ENCODE assay signal across 1 cellular context in genomic region chr2:112690853-112691390, GRCh38.
TF ChIP-seq lines count a peak whose summit lies in the region.

No MANE protein-coding gene starts in this region.

TF ChIP-seq in HepG2, 621 proteins besides CTCF, POLR2A, EP300 and RAD21 (continued from another document and continues in another):
- peak; percentile 18; the same call in 1 of the 2 replicates for TF ChIP-seq PITX1 (CRISPR knock-in tag; IDR thresholded peaks at IDR 0.05)
- peak; percentile 38; the same call in 1 of the 2 replicates for TF ChIP-seq FOSL2 (CRISPR knock-in tag; IDR thresholded peaks at IDR 0.05)
- no peak for TF ChIP-seq NR2C2 (CRISPR knock-in tag; IDR thresholded peaks at IDR 0.05; ENCODE audit: borderline replicate concordance)
- TF ChIP-seq PRDM10 (CRISPR knock-in tag; IDR thresholded peaks at IDR 0.05; ENCODE audit: low read depth) = no peak
- TF ChIP-seq MLLT10 (CRISPR knock-in tag; IDR thresholded peaks at IDR 0.05) = no peak
- TF ChIP-seq, protein P1, sequence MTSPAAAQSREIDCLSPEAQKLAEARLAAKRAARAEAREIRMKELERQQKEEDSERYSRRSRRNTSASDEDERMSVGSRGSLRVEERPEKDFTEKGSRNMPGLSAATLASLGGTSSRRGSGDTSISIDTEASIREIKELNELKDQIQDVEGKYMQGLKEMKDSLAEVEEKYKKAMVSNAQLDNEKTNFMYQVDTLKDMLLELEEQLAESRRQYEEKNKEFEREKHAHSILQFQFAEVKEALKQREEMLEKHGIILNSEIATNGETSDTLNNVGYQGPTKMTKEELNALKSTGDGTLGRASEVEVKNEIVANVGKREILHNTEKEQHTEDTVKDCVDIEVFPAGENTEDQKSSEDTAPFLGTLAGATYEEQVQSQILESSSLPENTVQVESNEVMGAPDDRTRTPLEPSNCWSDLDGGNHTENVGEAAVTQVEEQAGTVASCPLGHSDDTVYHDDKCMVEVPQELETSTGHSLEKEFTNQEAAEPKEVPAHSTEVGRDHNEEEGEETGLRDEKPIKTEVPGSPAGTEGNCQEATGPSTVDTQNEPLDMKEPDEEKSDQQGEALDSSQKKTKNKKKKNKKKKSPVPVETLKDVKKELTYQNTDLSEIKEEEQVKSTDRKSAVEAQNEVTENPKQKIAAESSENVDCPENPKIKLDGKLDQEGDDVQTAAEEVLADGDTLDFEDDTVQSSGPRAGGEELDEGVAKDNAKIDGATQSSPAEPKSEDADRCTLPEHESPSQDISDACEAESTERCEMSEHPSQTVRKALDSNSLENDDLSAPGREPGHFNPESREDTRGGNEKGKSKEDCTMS (CRISPR knock-in tag; conservative IDR thresholded peaks at IDR 0.05) = no peak
- no peak for TF ChIP-seq TEAD2 (CRISPR knock-in tag; IDR thresholded peaks at IDR 0.05)
- TF ChIP-seq ZNF720 (CRISPR knock-in tag; IDR thresholded peaks at IDR 0.05) = no peak
- no peak for TF ChIP-seq HBP1 (CRISPR knock-in tag; IDR thresholded peaks at IDR 0.05; ENCODE audit: low read depth)
- no peak for TF ChIP-seq GTF2F1 (IDR thresholded peaks at IDR 0.05; ENCODE audit: low read length)
- TF ChIP-seq, protein P2, sequence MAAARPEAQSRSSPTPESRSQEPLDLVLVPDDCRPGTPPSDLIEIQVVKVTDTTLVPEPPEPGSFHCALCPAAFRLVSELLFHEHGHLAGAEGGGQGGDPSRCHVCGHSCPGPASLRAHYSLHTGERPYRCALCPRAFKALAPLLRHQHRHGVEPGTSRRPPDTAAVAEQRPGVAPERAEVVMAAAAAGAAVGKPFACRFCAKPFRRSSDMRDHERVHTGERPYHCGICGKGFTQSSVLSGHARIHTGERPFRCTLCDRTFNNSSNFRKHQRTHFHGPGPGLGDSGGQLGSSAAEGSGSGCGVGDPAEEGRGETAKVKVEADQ (CRISPR knock-in tag; IDR thresholded peaks at IDR 0.05; ENCODE audit: borderline replicate concordance) = 0 out of 2 replicates have a peak, but pooled peaks have one; percentile 48
- no peak for TF ChIP-seq PTBP1 (IDR thresholded peaks at IDR 0.05; ENCODE audit: low read depth, low read length, poor library complexity, severe bottlenecking)
- no peak for TF ChIP-seq ZNF546 (CRISPR knock-in tag; conservative IDR thresholded peaks at IDR 0.05)
- TF ChIP-seq ELK4 (CRISPR knock-in tag; IDR thresholded peaks at IDR 0.05; ENCODE audit: borderline replicate concordance) = no peak
- TF ChIP-seq NRL (CRISPR knock-in tag; IDR thresholded peaks at IDR 0.05; ENCODE audit: borderline replicate concordance) = no peak
- TF ChIP-seq HMG20A (CRISPR knock-in tag; IDR thresholded peaks at IDR 0.05; ENCODE audit: borderline replicate concordance) = no peak
- TF ChIP-seq PHF5A (CRISPR knock-in tag; IDR thresholded peaks at IDR 0.05; ENCODE audit: low read depth, unreplicated experiment) = no peak
- no peak for TF ChIP-seq ZNF331 (CRISPR knock-in tag; IDR thresholded peaks at IDR 0.05)
- no peak for TF ChIP-seq MTA1 (CRISPR knock-in tag; IDR thresholded peaks at IDR 0.05; ENCODE audit: borderline replicate concordance)
- TF ChIP-seq ZNF234 (CRISPR knock-in tag; conservative IDR thresholded peaks at IDR 0.05) = no peak
- TF ChIP-seq MEF2D (CRISPR knock-in tag; IDR thresholded peaks at IDR 0.05) = 0 out of 2 replicates have a peak, but pooled peaks have one; percentile 60
- no peak for TF ChIP-seq NFYB (CRISPR knock-in tag; IDR thresholded peaks at IDR 0.05)
- TF ChIP-seq JARID2 (CRISPR knock-in tag; IDR thresholded peaks at IDR 0.05; ENCODE audit: insufficient replicate concordance) = no peak
- TF ChIP-seq ZNF557 (CRISPR knock-in tag; IDR thresholded peaks at IDR 0.05) = no peak
- TF ChIP-seq ZSCAN12 (CRISPR knock-in tag; IDR thresholded peaks at IDR 0.05) = no peak
- TF ChIP-seq, protein P3, sequence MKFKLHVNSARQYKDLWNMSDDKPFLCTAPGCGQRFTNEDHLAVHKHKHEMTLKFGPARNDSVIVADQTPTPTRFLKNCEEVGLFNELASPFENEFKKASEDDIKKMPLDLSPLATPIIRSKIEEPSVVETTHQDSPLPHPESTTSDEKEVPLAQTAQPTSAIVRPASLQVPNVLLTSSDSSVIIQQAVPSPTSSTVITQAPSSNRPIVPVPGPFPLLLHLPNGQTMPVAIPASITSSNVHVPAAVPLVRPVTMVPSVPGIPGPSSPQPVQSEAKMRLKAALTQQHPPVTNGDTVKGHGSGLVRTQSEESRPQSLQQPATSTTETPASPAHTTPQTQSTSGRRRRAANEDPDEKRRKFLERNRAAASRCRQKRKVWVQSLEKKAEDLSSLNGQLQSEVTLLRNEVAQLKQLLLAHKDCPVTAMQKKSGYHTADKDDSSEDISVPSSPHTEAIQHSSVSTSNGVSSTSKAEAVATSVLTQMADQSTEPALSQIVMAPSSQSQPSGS (CRISPR knock-in tag; IDR thresholded peaks at IDR 0.05) = no peak
- TF ChIP-seq, protein P4, sequence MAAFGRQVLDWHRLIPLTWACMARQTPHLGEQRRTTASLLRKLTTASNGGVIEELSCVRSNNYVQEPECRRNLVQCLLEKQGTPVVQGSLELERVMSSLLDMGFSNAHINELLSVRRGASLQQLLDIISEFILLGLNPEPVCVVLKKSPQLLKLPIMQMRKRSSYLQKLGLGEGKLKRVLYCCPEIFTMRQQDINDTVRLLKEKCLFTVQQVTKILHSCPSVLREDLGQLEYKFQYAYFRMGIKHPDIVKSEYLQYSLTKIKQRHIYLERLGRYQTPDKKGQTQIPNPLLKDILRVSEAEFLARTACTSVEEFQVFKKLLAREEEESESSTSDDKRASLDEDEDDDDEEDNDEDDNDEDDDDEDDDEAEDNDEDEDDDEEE (CRISPR knock-in tag; IDR thresholded peaks at IDR 0.05) = no peak
- TF ChIP-seq REL (CRISPR knock-in tag; conservative IDR thresholded peaks at IDR 0.05) = no peak
- TF ChIP-seq ZBTB3 (CRISPR knock-in tag; IDR thresholded peaks at IDR 0.05; ENCODE audit: borderline replicate concordance, low read depth) = no peak
- TF ChIP-seq MIER2 (CRISPR knock-in tag; IDR thresholded peaks at IDR 0.05) = 0 out of 2 replicates have a peak, but pooled peaks have one; percentile 49
- TF ChIP-seq NFKB2 (CRISPR knock-in tag; IDR thresholded peaks at IDR 0.05; ENCODE audit: borderline replicate concordance) = no peak
- no peak for TF ChIP-seq GABPA (IDR thresholded peaks at IDR 0.05; ENCODE audit: low read depth, low read length)
- TF ChIP-seq GABPA (CRISPR knock-in tag; IDR thresholded peaks at IDR 0.05; ENCODE audit: low read depth) = no peak
- no peak for TF ChIP-seq ARNTL (CRISPR knock-in tag; IDR thresholded peaks at IDR 0.05)
- no peak for TF ChIP-seq MXD3 (CRISPR knock-in tag; IDR thresholded peaks at IDR 0.05)
- no peak for TF ChIP-seq ZBTB7B (CRISPR knock-in tag; IDR thresholded peaks at IDR 0.05)
- no peak for TF ChIP-seq ZNF337 (CRISPR knock-in tag; IDR thresholded peaks at IDR 0.05; ENCODE audit: borderline replicate concordance, low read depth)
- no peak for TF ChIP-seq ZNF407 (CRISPR knock-in tag; IDR thresholded peaks at IDR 0.05; ENCODE audit: not compliant biosample characterization)
- no peak for TF ChIP-seq ZNF570 (CRISPR knock-in tag; IDR thresholded peaks at IDR 0.05; ENCODE audit: borderline replicate concordance)
- TF ChIP-seq FOXA3 (CRISPR knock-in tag; IDR thresholded peaks at IDR 0.05) = no peak
- TF ChIP-seq SNAPC2 (CRISPR knock-in tag; IDR thresholded peaks at IDR 0.05) = no peak
- no peak for TF ChIP-seq FOXK1 (CRISPR knock-in tag; IDR thresholded peaks at IDR 0.05; ENCODE audit: borderline replicate concordance, low read depth)
- TF ChIP-seq WIZ (CRISPR knock-in tag; IDR thresholded peaks at IDR 0.05) = no peak
- no peak for TF ChIP-seq PRPF4 (IDR thresholded peaks at IDR 0.05; ENCODE audit: low read depth, low read length, poor library complexity, severe bottlenecking)
